In genomic region chr16:27452569-27453475, GRCh38 we compare ENCODE assay signal across 21 cellular contexts. TPM values are rescaled to one million over a fixed set of nuclear protein-coding genes. Genes with fewer than 3 reads are reported as not detected.
DNase-seq lines count a peak whose midpoint lies in the region; ATAC-seq, FAIRE-seq and TF ChIP-seq lines count a peak whose summit lies in the region.
"Had no signal": no experiment of that assay in that cellular context is flagged by ENCODE, and none has a peak within 500 bp of the region (broad histone marks: within the 10 kb centered on the region; RNA-seq: fewer than 3 reads in every experiment).

No MANE protein-coding gene starts in this region.

- TF ChIP-seq EP300 in GM12878 (IDR thresholded peaks at IDR 0.05; ENCODE audit: borderline replicate concordance in 1 of 2, control insufficient read depth in 1 of 2, low read depth in 2 of 2, low read length in 2 of 2): no peak

- H3K27me3 ChIP-seq in right cardiac atrium (ENCODE audit: control insufficient read depth, insufficient read depth): no peaks in the 10 kb centered on the region
- H3K27me3 ChIP-seq in GM12878 (replicated peaks in 1 of 2; ENCODE audit: control insufficient read depth in 2 of 2, insufficient read depth in 2 of 2, low read length in 1 of 2): no peaks in the 10 kb centered on the region
- H3K27me3 ChIP-seq: colonic mucosa, Peyer's patch had no signal

- CTCF ChIA-PET in GM12878 (lab: Yijun Ruan, JAX): interaction anchor here (0.6 to 9.7 kb wide), 16 partner anchors 25 to 300 kb away, joined by 3 to 106 read pairs (median 4); no protein-coding TSS in a partner anchor

- H3K9me3 Mint-ChIP-seq in IgD-negative memory B cell: no peaks in the 10 kb centered on the region
- peaks cover 11 to 18% of the 10 kb centered on the region in 2 donors for H3K9me3 Mint-ChIP-seq in stimulated activated naive B cell treated with anti-CD40 and anti-IgM and Interleukin-4, amounts not matched to agents 10 μg/mL and 1 μg/mL and 100 μg/mL, for 72 hours

- no peak for TF ChIP-seq CTCF in GM12878 (IDR thresholded peaks at IDR 0.05 in 2 of 3, conservative IDR thresholded peaks at IDR 0.05 in 1 of 3; ENCODE audit: control insufficient read depth in 2 of 3, extremely low read depth in 1 of 3, insufficient read depth in 1 of 3, low read depth in 3 of 3, low read length in 3 of 3)

- H3K4me2 ChIP-seq in GM12878 (ENCODE audit: control insufficient read depth, insufficient read depth): no peak overlapping the region
- H3K4me2 ChIP-seq: KMS-11 had no signal

- POLR2A ChIA-PET in GM12878 (lab: Charles Lee): interaction anchor here (0.7 to 8.4 kb wide), 6 partner anchors 10 to 249 kb away, joined by 3 to 132 read pairs (median 8); partner anchors contain the start of gene IL21R

- intact Hi-C loops in right cardiac atrium (cut with DNase I): loop anchor here (10.0 kb wide), 4 partner anchors 218 to 1618 kb away; no protein-coding TSS in a partner anchor
- intact Hi-C loops in cardiac septum (cut with DNase I): loop anchor here (5.0 to 10.0 kb wide), 3 partner anchors 51 to 1618 kb away; partner anchors contain the start of gene IL21R
- intact Hi-C loops in GM12878 (cut with micrococcal nuclease; ENCODE audit: unreplicated experiment): loop anchor here (5.0 kb wide), 1 partner anchor 66 kb away; no protein-coding TSS in a partner anchor
- intact Hi-C loops in Right ventricle myocardium inferior (cut with DNase I): loop anchor here (10.0 kb wide), 1 partner anchor 248 kb away; the partner anchor contains the start of gene KDM8

- H3K9me3 ChIP-seq in right cardiac atrium (ENCODE audit: control insufficient read depth, low read length) (no peaks in the 10 kb centered on the region), GM12878 (replicated peaks; ENCODE audit: control insufficient read depth, insufficient read depth, low read length) (peaks cover 4% of the 10 kb centered on the region)
- H3K9me3 ChIP-seq: colonic mucosa, HAP-1, heart left ventricle, Peyer's patch, psoas muscle, upper lobe of right lung had no signal

- H4K20me1 ChIP-seq in GM12878 (ENCODE audit: control insufficient read depth, insufficient read depth): no peaks in the 10 kb centered on the region

- peaks cover 3% of the 10 kb centered on the region for H3K36me3 Mint-ChIP-seq in IgD-negative memory B cell
- H3K36me3 Mint-ChIP-seq in stimulated activated naive B cell treated with anti-CD40 and anti-IgM and Interleukin-4, amounts not matched to agents 10 μg/mL and 1 μg/mL and 100 μg/mL, for 72 hours: peaks cover 49 to 62% of the 10 kb centered on the region in 2 donors

- no peak overlapping the region for H3K9ac ChIP-seq in GM12878 (ENCODE audit: control insufficient read depth, insufficient read depth, low read length)
- H3K9ac ChIP-seq: KMS-11 had no signal

- H3K27ac Mint-ChIP-seq in IgD-negative memory B cell: peak overlapping the region; percentile 6 to 67 (median 39)
- H3K27ac Mint-ChIP-seq in stimulated activated naive B cell treated with anti-CD40 and anti-IgM and Interleukin-4, amounts not matched to agents 10 μg/mL and 1 μg/mL and 100 μg/mL, for 72 hours: peak overlapping the region; percentile 95

- H3K4me3 Mint-ChIP-seq in IgD-negative memory B cell: no peak overlapping the region
- peak overlapping the region in 1 of 2 donors; percentile 60 for H3K4me3 Mint-ChIP-seq in stimulated activated naive B cell treated with anti-CD40 and anti-IgM and Interleukin-4, amounts not matched to agents 10 μg/mL and 1 μg/mL and 100 μg/mL, for 72 hours

- H3K27ac ChIP-seq in right cardiac atrium (ENCODE audit: low read length) (no peak overlapping the region), GM12878 (ENCODE audit: control insufficient read depth, insufficient read depth) (no peak overlapping the region)
- H3K27ac ChIP-seq: colonic mucosa, heart left ventricle, KMS-11, Peyer's patch, psoas muscle, upper lobe of right lung had no signal

- H3K4me1 ChIP-seq in right cardiac atrium (ENCODE audit: control insufficient read depth, insufficient read depth, low read length) (no peaks in the 10 kb centered on the region), GM12878 (ENCODE audit: control insufficient read depth, insufficient read depth, low read length) (peaks cover 49% of the 10 kb centered on the region)
- H3K4me1 ChIP-seq: colonic mucosa, HAP-1, psoas muscle had no signal

- H3K27me3 Mint-ChIP-seq in IgD-negative memory B cell: peaks cover 39% of the 10 kb centered on the region
- no peaks in the 10 kb centered on the region for H3K27me3 Mint-ChIP-seq in stimulated activated naive B cell treated with anti-CD40 and anti-IgM and Interleukin-4, amounts not matched to agents 10 μg/mL and 1 μg/mL and 100 μg/mL, for 72 hours

- H3K4me1 Mint-ChIP-seq in IgD-negative memory B cell: peaks cover 16 to 28% (median 26%) of the 10 kb centered on the region in 3 donors
- peaks cover 79 to 96% of the 10 kb centered on the region in 2 donors for H3K4me1 Mint-ChIP-seq in stimulated activated naive B cell treated with anti-CD40 and anti-IgM and Interleukin-4, amounts not matched to agents 10 μg/mL and 1 μg/mL and 100 μg/mL, for 72 hours

- no peak for ATAC-seq in right cardiac atrium
- 0 out of 3 replicates have a peak, but pooled peaks have one; percentile 1 for ATAC-seq in GM12878
- peak; percentile 2 to 4 for ATAC-seq in stimulated activated naive B cell treated with anti-CD40 and anti-IgM and Interleukin-4, amounts not matched to agents 10 μg/mL and 1 μg/mL and 100 μg/mL, for 72 hours (replicated peaks)
- no peak for ATAC-seq in Right ventricle myocardium inferior
- ATAC-seq: heart left ventricle, left cardiac atrium, psoas muscle, upper lobe of right lung had no signal

- SMC1A ChIA-PET in GM12878 (lab: Charles Lee; ENCODE audit: uncharacterized antibody, unreplicated experiment): interaction anchor here (0.6 to 7.8 kb wide), 14 partner anchors 26 to 277 kb away, joined by 3 to 82 read pairs (median 6); partner anchors contain the start of gene IL21R

- in situ Hi-C loops in GM12878 (cut with MboI): loop anchor here (10.0 kb wide), 2 partner anchors 278 to 1618 kb away; no protein-coding TSS in a partner anchor

- FAIRE-seq in GM12878 (lab: Jason Lieb, UNC): no peak

- H3K36me3 ChIP-seq in GM12878 (ENCODE audit: control insufficient read depth in 2 of 2, insufficient read depth in 2 of 2, low read length in 1 of 2): peaks cover 11 to 13% of the 10 kb centered on the region in 2 experiments; a peak in 3 of 4 replicates
- H3K36me3 ChIP-seq: colonic mucosa, HAP-1, Peyer's patch, upper lobe of right lung had no signal

- DNase-seq in right cardiac atrium (peak in 2 of 3 donors; percentile 30 to 35), cardiac septum (ENCODE audit: low spot score) (no peak), GM12878 (ENCODE audit: low read depth, low spot score) (peak; percentile 25), SKM-1 treated with dmso at 0.1 percent for 144 hours (lab: John Stamatoyannopoulos, UW; ENCODE audit: unreplicated experiment) (no peak), Right ventricle myocardium inferior (ENCODE audit: missing footprints) (no peak), NCI-H187 treated with DMSO at 0.1 percent for 48 hours (lab: John Stamatoyannopoulos, UW) (no peak)
- DNase-seq in stimulated activated naive B cell treated with anti-CD40 and anti-IgM and Interleukin-4, amounts not matched to agents 10 μg/mL and 1 μg/mL and 100 μg/mL, for 72 hours: no peak
- DNase-seq: AML-193, amygdala, colonic mucosa, left cardiac atrium, NCI-H1436, NCI-H345, Peyer's patch, psoas muscle, upper lobe of right lung had no signal

- WGBS in right cardiac atrium: 67% methylated on average over 16 of the region's 16 CpGs
- 41% methylated on average over 16 of the region's 16 CpGs for WGBS in GM12878 (ENCODE audit: insufficient coverage, insufficient replicate concordance, low lambda C conversion rate, missing lambda C conversion rate)

- RAD21 ChIA-PET in GM12878 (lab: Charles Lee; ENCODE audit: unreplicated experiment): interaction anchor here (0.8 to 9.5 kb wide), 12 partner anchors 11 to 299 kb away, joined by 3 to 145 read pairs (median 6); partner anchors contain the start of gene IL21R

- peak; percentile 73 for TF ChIP-seq POLR2A in GM12878 (IDR thresholded peaks at IDR 0.05; ENCODE audit: low read depth, low read length)

- H3K4me3 ChIP-seq in right cardiac atrium (ENCODE audit: low read length): no peak overlapping the region
- no peak overlapping the region for H3K4me3 ChIP-seq in GM12878
- H3K4me3 ChIP-seq: colonic mucosa, HAP-1, heart left ventricle, Peyer's patch, psoas muscle, upper lobe of right lung had no signal

- no peak overlapping the region for H2AFZ ChIP-seq in GM12878 (ENCODE audit: control insufficient read depth, low read depth, low read length)

- TF ChIP-seq RAD21 in GM12878 (IDR thresholded peaks at IDR 0.05; ENCODE audit: insufficient read depth, low read depth, low read length): no peak

- no peaks in the 10 kb centered on the region for H3K79me2 ChIP-seq in GM12878 (ENCODE audit: control insufficient read depth, insufficient read depth, low read length)

- no TSS peak for BruUV-seq in GM12878 (replicated peaks; lab: Mats Ljungman, UMichigan)

TF ChIP-seq in GM12878, 131 proteins besides CTCF, POLR2A, EP300 and RAD21 (continues in another document):
- no peak for TF ChIP-seq STAT3 (IDR thresholded peaks at IDR 0.05; ENCODE audit: low read depth, low read length)
- no peak for TF ChIP-seq KAT2A (conservative IDR thresholded peaks at IDR 0.05; ENCODE audit: control insufficient read depth, low read depth, low read length)
- TF ChIP-seq PML (IDR thresholded peaks at IDR 0.05; ENCODE audit: low read length): no peak
- TF ChIP-seq FOS (IDR thresholded peaks at IDR 0.05; ENCODE audit: borderline replicate concordance, extremely low read depth, insufficient read length): no peak

RNA-seq across cellular contexts. Expression of gene IL21R, which starts 50.8 kb away (rescaled TPM):
- total RNA-seq in right cardiac atrium (1 to 10 TPM in 2 of 4 donors, under 1 TPM in 2; 0.65 to 1.4 (median 0.98) TPM), cardiac septum (1.4 TPM), GM12878 (2014; rRNA removed) (106 and 109 TPM in 2 replicates), GM12878 (2014; rRNA removed; fragmentation: Illumina TruSeq; extraction: Trizol) (62.9 and 66.9 TPM in 2 replicates), GM12878 (2021) (138 and 141 TPM in 2 replicates), Right ventricle myocardium inferior (0.14 TPM)
- polyA plus RNA-seq in right cardiac atrium (0.34 TPM), IgD-negative memory B cell (2.2 TPM), GM12878 (2011; rRNA removed) (23.2 and 57.2 TPM in 2 replicates), GM12878 (2014; fragmentation: Illumina TruSeq; extraction: Trizol) (32.4 and 59.2 TPM in 2 replicates), GM12878 (2014; fragmentation: Nextera tagmentation; extraction: Ambion mirVana) (1 to 10 TPM; 5.3 to 9.7 TPM), GM12878 (2014; rRNA removed) (98.0 and 108 TPM in 2 replicates), GM12878 (2016; fragmentation: Nextera tagmentation; extraction: Ambion mirVana) (100 to 1,000 TPM; 115 to 129 TPM)
- 193 and 215 TPM in 2 replicates for total RNA-seq in GM12878 (2013; cell fraction: nucleolus; rRNA removed)
- polyA plus RNA-seq in GM12878 (2011; ENCODE audit: low read depth): 25.9 TPM
- polyA plus RNA-seq in GM12878 (2011; cell fraction: cytosol; rRNA removed): 84.6 and 89.7 TPM in 2 replicates
- 71.9 and 79.4 TPM in 2 replicates for polyA plus RNA-seq in GM12878 (2011; cell fraction: nucleus; rRNA removed)
- polyA plus RNA-seq in GM12878 (2012): 50.3 and 72.8 TPM in 2 replicates
- 175 and 195 TPM in 2 replicates for polyA minus RNA-seq in GM12878 (2011; rRNA and poly(A)+ RNA removed)
- polyA minus RNA-seq in GM12878 (2011; cell fraction: cytosol; rRNA and poly(A)+ RNA removed): 54.0 and 60.1 TPM in 2 replicates
- 65.5 and 104 TPM in 2 replicates for polyA minus RNA-seq in GM12878 (2011; cell fraction: nucleus; rRNA and poly(A)+ RNA removed)
- total RNA-seq: G401 had no signal

Comparison
In these comparisons a context has a peak if more than half of its experiments do, and no peak if none do; other contexts are left out.
1. DNase-seq: peak in right cardiac atrium (2 of 3) and GM12878 (single experiment); none in cardiac septum (single experiment), stimulated activated naive B cell treated with anti-CD40 and anti-IgM and Interleukin-4, amounts not matched to agents 10 μg/mL and 1 μg/mL and 100 μg/mL, for 72 hours (single experiment), SKM-1 treated with dmso at 0.1 percent for 144 hours (single experiment), Right ventricle myocardium inferior (single experiment) and NCI-H187 treated with DMSO at 0.1 percent for 48 hours (single experiment).
2. ATAC-seq: peak in GM12878 (single experiment) and stimulated activated naive B cell treated with anti-CD40 and anti-IgM and Interleukin-4, amounts not matched to agents 10 μg/mL and 1 μg/mL and 100 μg/mL, for 72 hours (2 of 2); none in right cardiac atrium (0 of 2) and Right ventricle myocardium inferior (single experiment).
3. RNA of gene IL21R, which starts 50.8 kb away (total RNA-seq): 62.9 to 215 TPM in GM12878; 1.4 TPM in cardiac septum (single experiment), 0.65 to 1.4 TPM in right cardiac atrium and 0.14 TPM in Right ventricle myocardium inferior (single experiment); every median in the first group is over 10 times any median in the second.